In the genomic region with DNA sequence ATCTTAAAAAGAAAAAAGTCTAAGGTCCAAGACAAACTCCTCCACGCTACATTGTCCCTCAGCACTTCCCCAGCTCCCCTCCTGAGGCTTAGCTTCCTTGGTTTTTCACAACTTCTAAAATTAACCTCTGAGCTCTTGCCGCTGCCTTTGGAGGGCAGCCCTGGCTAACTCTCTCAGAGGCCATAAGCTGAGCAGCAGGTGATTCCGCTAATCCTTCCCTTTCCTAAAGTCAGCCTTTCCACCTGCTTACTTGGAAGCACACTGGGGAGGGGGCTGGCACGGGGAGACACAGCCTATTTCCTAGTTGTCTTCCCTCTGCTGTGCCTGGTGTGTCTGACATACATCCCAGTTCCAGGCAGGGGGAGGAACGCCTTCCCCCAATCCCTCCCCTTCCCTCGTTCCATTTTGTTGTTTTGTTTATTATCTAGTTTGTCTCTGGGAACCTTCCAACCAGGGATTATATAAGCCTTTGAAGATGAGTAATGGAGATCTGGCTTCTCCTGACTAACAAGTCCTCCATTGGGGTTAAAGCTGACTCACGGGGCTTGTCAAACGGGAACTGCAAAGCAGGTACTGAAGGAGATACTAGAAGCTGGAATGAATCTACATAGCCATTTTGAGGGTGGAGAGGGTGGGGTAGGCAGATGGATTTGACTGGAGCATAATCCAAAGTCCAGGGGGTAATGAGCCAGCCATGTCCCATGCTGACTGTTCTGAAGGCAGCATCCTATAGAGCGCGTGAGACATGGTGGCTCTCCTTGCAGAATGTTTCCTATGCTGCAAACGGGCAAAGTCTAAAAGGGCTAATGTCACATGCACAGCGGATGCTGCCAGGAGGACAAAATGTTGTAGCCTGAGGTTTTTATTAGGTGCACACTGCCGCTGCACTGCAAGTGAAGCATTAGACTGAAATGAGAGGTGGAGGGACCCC, we compare ENCODE assay signal across 9 cellular contexts.
A peak's percentile ranks its signal among the peaks of the same experiment; 100 is the strongest.
DNase-seq lines count a peak whose midpoint lies in the region; ATAC-seq and TF ChIP-seq lines count a peak whose summit lies in the region.
"Had no signal": no experiment of that assay in that cellular context is flagged by ENCODE, and none has a peak within 500 bp of the region (broad histone marks: within the 10 kb centered on the region; RNA-seq: fewer than 3 reads in every experiment).

No MANE protein-coding gene starts in this region.

- H3K4me3 ChIP-seq in breast epithelium = no peak overlapping the region
- no peak overlapping the region for H3K4me3 ChIP-seq in right cardiac atrium (ENCODE audit: low read length)
- no peak overlapping the region for H3K4me3 ChIP-seq in aorta (ENCODE audit: low read length in 2 of 2)

- H3K36me3 Mint-ChIP-seq in MCF 10A (ENCODE audit: insufficient read depth, unreplicated experiment) = no peaks in the 10 kb centered on the region
- peaks cover 14% of the 10 kb centered on the region for H3K36me3 Mint-ChIP-seq in activated T-helper 17 cell treated with anti-CD3 and anti-CD28 coated beads, Interleukin-2, amount 50 U/mL, for 72 hours (ENCODE audit: low read depth)

- no peak for TF ChIP-seq POLR2A in breast epithelium (IDR thresholded peaks at IDR 0.05)

- BruUV-seq in MCF 10A (replicated peaks; lab: Mats Ljungman, UMichigan) = no TSS peak

- WGBS in right cardiac atrium = 70% methylated on average over 13 of the region's 13 CpGs
- 45 to 52% methylated on average over 13 of the region's 13 CpGs for WGBS in aorta, 2 donors

- ATAC-seq in activated T-helper 17 cell treated with anti-CD3 and anti-CD28 coated beads, Interleukin-2, amount 50 U/mL, for 72 hours (replicated peaks) = no peak
- peak; percentile 46 to 56 for ATAC-seq in right cardiac atrium
- peak; percentile 42 for ATAC-seq in aorta (ENCODE audit: low FRiP score)
- ATAC-seq in HG02840 (IDR thresholded peaks at IDR 0.05; ENCODE audit: low FRiP score, unreplicated experiment) = no peak
- ATAC-seq in HG02678 (IDR thresholded peaks at IDR 0.05; ENCODE audit: unreplicated experiment) = no peak

- no peaks in the 10 kb centered on the region for H3K4me1 ChIP-seq in breast epithelium
- H3K4me1 ChIP-seq in right cardiac atrium (ENCODE audit: control insufficient read depth, insufficient read depth, low read length) = peaks cover 15% of the 10 kb centered on the region
- H3K4me1 ChIP-seq in aorta (ENCODE audit: control insufficient read depth in 1 of 2, insufficient read depth in 2 of 2, low read length in 2 of 2) = peaks cover 4 to 6% of the 10 kb centered on the region in 2 donors

- H3K27ac Mint-ChIP-seq in MCF 10A (ENCODE audit: low read depth, unreplicated experiment) = no peak overlapping the region
- peak overlapping the region; percentile 59 for H3K27ac Mint-ChIP-seq in activated T-helper 17 cell treated with anti-CD3 and anti-CD28 coated beads, Interleukin-2, amount 50 U/mL, for 72 hours
- H3K27ac Mint-ChIP-seq: T-helper 1 cell treated with Interleukin-12 subunit alpha and Interleukin-12 subunit beta and Interleukin-4 antibody, amounts not matched to agents 30 μg/mL and 1 μg/mL, for 36 hours had no signal

- CTCF ChIA-PET in MCF 10A (lab: Yijun Ruan, JAX) = interaction anchor here (0.8 to 1.4 kb wide), 3 partner anchors 9 to 229 kb away, joined by 4 to 5 read pairs (median 4); no protein-coding TSS in a partner anchor

- H3K27ac ChIP-seq in breast epithelium = peak overlapping the region in 1 of 2 donors; percentile 14
- peak overlapping the region; percentile 38 for H3K27ac ChIP-seq in right cardiac atrium (ENCODE audit: low read length)
- peak overlapping the region; percentile 47 to 60 for H3K27ac ChIP-seq in aorta (ENCODE audit: low read depth in 1 of 2, low read length in 2 of 2)

- H3K4me1 Mint-ChIP-seq in MCF 10A (ENCODE audit: insufficient read depth, unreplicated experiment) = peaks cover 9% of the 10 kb centered on the region
- H3K4me1 Mint-ChIP-seq in activated T-helper 17 cell treated with anti-CD3 and anti-CD28 coated beads, Interleukin-2, amount 50 U/mL, for 72 hours = no peaks in the 10 kb centered on the region

- intact Hi-C loops in MCF 10A (cut with micrococcal nuclease) = no loop called here
- intact Hi-C loops in breast epithelium (cut with DNase I; ENCODE audit: low total_unique reads) = no loop called here
- intact Hi-C loops in right cardiac atrium (cut with DNase I) = no loop called here
- intact Hi-C loops in aorta (cut with DNase I) = loop anchor here in 1 of 2 donors (5.0 kb wide), 1 partner anchor 41 kb away; no protein-coding TSS in a partner anchor

- no peaks in the 10 kb centered on the region for H3K27me3 ChIP-seq in breast epithelium
- no peaks in the 10 kb centered on the region for H3K27me3 ChIP-seq in right cardiac atrium (ENCODE audit: control insufficient read depth, insufficient read depth)
- no peaks in the 10 kb centered on the region for H3K27me3 ChIP-seq in aorta (ENCODE audit: control insufficient read depth in 1 of 2, insufficient read depth in 2 of 2, low read length in 1 of 2)

- H3K27me3 Mint-ChIP-seq in MCF 10A (ENCODE audit: insufficient read depth, unreplicated experiment) = no peaks in the 10 kb centered on the region
- H3K27me3 Mint-ChIP-seq in activated T-helper 17 cell treated with anti-CD3 and anti-CD28 coated beads, Interleukin-2, amount 50 U/mL, for 72 hours = no peaks in the 10 kb centered on the region

- no peak overlapping the region for H3K4me3 Mint-ChIP-seq in MCF 10A (ENCODE audit: unreplicated experiment)
- no peak overlapping the region for H3K4me3 Mint-ChIP-seq in activated T-helper 17 cell treated with anti-CD3 and anti-CD28 coated beads, Interleukin-2, amount 50 U/mL, for 72 hours
- H3K4me3 Mint-ChIP-seq: T-helper 1 cell treated with Interleukin-12 subunit alpha and Interleukin-12 subunit beta and Interleukin-4 antibody, amounts not matched to agents 30 μg/mL and 1 μg/mL, for 36 hours had no signal

- H3K9me3 ChIP-seq in breast epithelium (no peaks in the 10 kb centered on the region), right cardiac atrium (ENCODE audit: control insufficient read depth, low read length) (no peaks in the 10 kb centered on the region), aorta (ENCODE audit: control insufficient read depth, low read length) (no peaks in the 10 kb centered on the region)

- TF ChIP-seq CTCF in MCF 10A (IDR thresholded peaks at IDR 0.05; ENCODE audit: unreplicated experiment) (no peak), breast epithelium (IDR thresholded peaks at IDR 0.05) (no peak)

- DNase-seq in MCF 10A (ENCODE audit: unreplicated experiment) = peak; percentile 73
- no peak for DNase-seq in breast epithelium (ENCODE audit: low spot score in 2 of 2)
- DNase-seq in right cardiac atrium = no peak
- no peak for DNase-seq in aorta
- no peak for DNase-seq in SKM-1 treated with dmso at 0.1 percent for 144 hours (lab: John Stamatoyannopoulos, UW; ENCODE audit: unreplicated experiment)

- H3K36me3 ChIP-seq in breast epithelium = no peaks in the 10 kb centered on the region
- no peaks in the 10 kb centered on the region for H3K36me3 ChIP-seq in aorta (ENCODE audit: control insufficient read depth in 1 of 2, insufficient read depth in 2 of 2, low read length in 1 of 2)

- H3K9me3 Mint-ChIP-seq in MCF 10A (ENCODE audit: unreplicated experiment) = no peaks in the 10 kb centered on the region
- no peaks in the 10 kb centered on the region for H3K9me3 Mint-ChIP-seq in activated T-helper 17 cell treated with anti-CD3 and anti-CD28 coated beads, Interleukin-2, amount 50 U/mL, for 72 hours
- H3K9me3 Mint-ChIP-seq: T-helper 1 cell treated with Interleukin-12 subunit alpha and Interleukin-12 subunit beta and Interleukin-4 antibody, amounts not matched to agents 30 μg/mL and 1 μg/mL, for 36 hours had no signal

- POLR2A ChIA-PET in MCF 10A (lab: Yijun Ruan, JAX) = interaction anchor here (0.6 kb wide), 1 partner anchor 683 kb away, joined by 4 read pairs; no protein-coding TSS in a partner anchor

Comparison
In these comparisons a context has a peak if more than half of its experiments do, and no peak if none do; other contexts are left out.
1. ATAC-seq: peak in right cardiac atrium (2 of 2) and aorta (single experiment); none in activated T-helper 17 cell treated with anti-CD3 and anti-CD28 coated beads, Interleukin-2, amount 50 U/mL, for 72 hours (single experiment), HG02840 (single experiment) and HG02678 (single experiment).